In genomic region chr5:10352404-10353240, GRCh38 we compare ENCODE assay signal across 1 cellular context.
TF ChIP-seq lines count a peak whose summit lies in the region.

No MANE protein-coding gene starts in this region.

TF ChIP-seq in HEK293, 187 proteins besides CTCF, POLR2A, EP300 and RAD21 (continued from another document):
- no peak for TF ChIP-seq KLF17 (tag by site-specific recombination; IDR thresholded peaks at IDR 0.05)
- TF ChIP-seq ZNF362 (tag by site-specific recombination; IDR thresholded peaks at IDR 0.05) = peak; percentile 72
- TF ChIP-seq ZNF654 (tag by site-specific recombination; IDR thresholded peaks at IDR 0.05; ENCODE audit: low read depth) = no peak
- peak; percentile 98 for TF ChIP-seq ZBTB48 (tag by site-specific recombination; IDR thresholded peaks at IDR 0.05)
- TF ChIP-seq ZNF324 (tag by site-specific recombination; IDR thresholded peaks at IDR 0.05) = no peak
- TF ChIP-seq ZNF501 (tag by site-specific recombination; IDR thresholded peaks at IDR 0.05) = no peak
- TF ChIP-seq ZNF521 (tag by site-specific recombination; IDR thresholded peaks at IDR 0.05) = no peak
- TF ChIP-seq ZNF341 (tag by site-specific recombination; IDR thresholded peaks at IDR 0.05; ENCODE audit: low read depth) = peak; percentile 86
- TF ChIP-seq ZNF423 (tag by site-specific recombination; IDR thresholded peaks at IDR 0.05) = no peak
- TF ChIP-seq KLF1 (tag by site-specific recombination; IDR thresholded peaks at IDR 0.05) = no peak
- TF ChIP-seq PRDM10 (tag by site-specific recombination; IDR thresholded peaks at IDR 0.05) = no peak
- TF ChIP-seq ZNF548 (tag by site-specific recombination; IDR thresholded peaks at IDR 0.05) = no peak
- peak; percentile 84 for TF ChIP-seq GLIS1 (tag by site-specific recombination; IDR thresholded peaks at IDR 0.05)
- TF ChIP-seq ZBTB21 (tag by site-specific recombination; IDR thresholded peaks at IDR 0.05) = no peak
- TF ChIP-seq ZBTB7A (tag by site-specific recombination; IDR thresholded peaks at IDR 0.05; ENCODE audit: low read depth) = no peak
- no peak for TF ChIP-seq ZNF148 (tag by site-specific recombination; IDR thresholded peaks at IDR 0.05; ENCODE audit: borderline replicate concordance)
- TF ChIP-seq ZNF138 (tag by site-specific recombination; IDR thresholded peaks at IDR 0.05; ENCODE audit: borderline replicate concordance) = no peak
- no peak for TF ChIP-seq RBAK (tag by site-specific recombination; IDR thresholded peaks at IDR 0.05)
- no peak for TF ChIP-seq BCL11A (tag by site-specific recombination; IDR thresholded peaks at IDR 0.05; ENCODE audit: low read depth)
- TF ChIP-seq MEIS1 (CRISPR knock-in tag; IDR thresholded peaks at IDR 0.05; ENCODE audit: borderline replicate concordance) = no peak
- no peak for TF ChIP-seq ZNF837 (tag by site-specific recombination; IDR thresholded peaks at IDR 0.05)
- no peak for TF ChIP-seq HOXD13 (CRISPR knock-in tag; IDR thresholded peaks at IDR 0.05; ENCODE audit: borderline replicate concordance)
- TF ChIP-seq, protein P1, sequence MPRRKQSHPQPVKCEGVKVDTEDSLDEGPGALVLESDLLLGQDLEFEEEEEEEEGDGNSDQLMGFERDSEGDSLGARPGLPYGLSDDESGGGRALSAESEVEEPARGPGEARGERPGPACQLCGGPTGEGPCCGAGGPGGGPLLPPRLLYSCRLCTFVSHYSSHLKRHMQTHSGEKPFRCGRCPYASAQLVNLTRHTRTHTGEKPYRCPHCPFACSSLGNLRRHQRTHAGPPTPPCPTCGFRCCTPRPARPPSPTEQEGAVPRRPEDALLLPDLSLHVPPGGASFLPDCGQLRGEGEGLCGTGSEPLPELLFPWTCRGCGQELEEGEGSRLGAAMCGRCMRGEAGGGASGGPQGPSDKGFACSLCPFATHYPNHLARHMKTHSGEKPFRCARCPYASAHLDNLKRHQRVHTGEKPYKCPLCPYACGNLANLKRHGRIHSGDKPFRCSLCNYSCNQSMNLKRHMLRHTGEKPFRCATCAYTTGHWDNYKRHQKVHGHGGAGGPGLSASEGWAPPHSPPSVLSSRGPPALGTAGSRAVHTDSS (tag by site-specific recombination; IDR thresholded peaks at IDR 0.05) = 0 out of 2 replicates have a peak, but pooled peaks have one; percentile 7
- TF ChIP-seq BCL6B (tag by site-specific recombination; IDR thresholded peaks at IDR 0.05) = no peak
